In genomic region chr9:91884746-91885687, GRCh38 we compare ENCODE assay signal across 1 cellular context.
TF ChIP-seq lines count a peak whose summit lies in the region.

No MANE protein-coding gene starts in this region.

TF ChIP-seq in IMR-90, 13 proteins besides CTCF, POLR2A, EP300 and RAD21 (continued from another document):
- no peak for TF ChIP-seq ELK1 (IDR thresholded peaks at IDR 0.05; ENCODE audit: borderline replicate concordance, low read depth, low read length)
- TF ChIP-seq RCOR1 (IDR thresholded peaks at IDR 0.05; ENCODE audit: insufficient replicate concordance, low read length) = no peak
- no peak for TF ChIP-seq FOS (IDR thresholded peaks at IDR 0.05; ENCODE audit: low read depth, low read length)
- no peak for TF ChIP-seq SMC3 (IDR thresholded peaks at IDR 0.05; ENCODE audit: low read depth, low read length)
- TF ChIP-seq CHD1 (IDR thresholded peaks at IDR 0.05; ENCODE audit: low read depth, low read length) = no peak
- TF ChIP-seq MXI1 (IDR thresholded peaks at IDR 0.05; ENCODE audit: borderline replicate concordance, low read depth, low read length) = no peak
